In genomic region chr6:34055223-34055933, GRCh38 we compare ENCODE assay signal across 9 cellular contexts.
DNase-seq lines count a peak whose midpoint lies in the region; ATAC-seq, FAIRE-seq and TF ChIP-seq lines count a peak whose summit lies in the region.
"Had no signal": no experiment of that assay in that cellular context is flagged by ENCODE, and none has a peak within 500 bp of the region (broad histone marks: within the 10 kb centered on the region; RNA-seq: fewer than 3 reads in every experiment).

No MANE protein-coding gene starts in this region.

- H3K9me3 ChIP-seq in AG04450 (ENCODE audit: control insufficient read depth, insufficient read depth, low read length) (no peaks in the 10 kb centered on the region), lung (ENCODE audit: control insufficient read depth in 2 of 2, insufficient read depth in 1 of 2, low read length in 1 of 2) (no peaks in the 10 kb centered on the region)
- H3K9me3 ChIP-seq: neutrophil had no signal

- peaks cover 0 to 3% of the 10 kb centered on the region in 2 donors for H3K4me1 ChIP-seq in lung (ENCODE audit: control insufficient read depth in 2 of 2, insufficient read depth in 2 of 2, low read length in 2 of 2)

- H3K4me3 ChIP-seq in AG04450 (ENCODE audit: low read depth, low read length) (no peak overlapping the region), lung (no peak overlapping the region)

- no peak for ATAC-seq in lung (ENCODE audit: insufficient read depth, low FRiP score)
- ATAC-seq in HG02870 (IDR thresholded peaks at IDR 0.05; ENCODE audit: unreplicated experiment), result no peak

- DNase-seq in AG04450 (ENCODE audit: low read depth, low spot score) (peak; percentile 8), GM19239 (ENCODE audit: insufficient read length, low spot score) (peak; percentile 77), NCI-H446 treated with DMSO at 0.1 percent for 48 hours (lab: John Stamatoyannopoulos, UW) (peak; percentile 25), dedifferentiated amniotic fluid mesenchymal stem cell (ENCODE audit: extremely low spot score) (peak; percentile 19), lung (ENCODE audit: low spot score) (peak; percentile 37)
- DNase-seq in activated CD4-positive, alpha-beta T cell treated with anti-CD3 and anti-CD28 coated beads for 48 hours, result peak; percentile 79
- peak; percentile 30 for DNase-seq in stimulated activated CD8-positive, alpha-beta memory T cell treated with anti-CD3 and anti-CD28 coated beads, Interleukin-15, amount 100 ng/mL, for 24 hours (ENCODE audit: low read depth)

- FAIRE-seq in GM19239 (lab: Jason Lieb, UNC), result peak; percentile 64

- H3K27me3 ChIP-seq in AG04450 (ENCODE audit: control insufficient read depth, insufficient read depth, low read length) (peaks cover 33% of the 10 kb centered on the region), lung (ENCODE audit: control insufficient read depth, insufficient read depth) (peaks cover 2% of the 10 kb centered on the region)

- no peaks in the 10 kb centered on the region for H3K36me3 ChIP-seq in lung (ENCODE audit: control insufficient read depth in 2 of 2, insufficient read depth in 2 of 2, low read length in 2 of 2)
- H3K36me3 ChIP-seq: neutrophil had no signal

- CTCF ChIA-PET in AG04450 (lab: Charles Lee), result interaction anchor here (0.5 to 3.0 kb wide), 24 partner anchors 8 to 540 kb away, joined by 3 to 40 read pairs (median 3); partner anchors contain the start of gene UQCC2

- WGBS in lung, 2 donors, result 64 to 68% methylated on average over 18 of the region's 18 CpGs

- POLR2A ChIA-PET in AG04450 (lab: Yijun Ruan, JAX), result no interaction called here

- no peak overlapping the region for H3K27ac ChIP-seq in AG04450 (ENCODE audit: low read depth, low read length)
- H3K27ac ChIP-seq in lung (ENCODE audit: low read depth in 1 of 2, low read length in 1 of 2), result no peak overlapping the region
- H3K27ac ChIP-seq: neutrophil had no signal

- peak; percentile 81 for TF ChIP-seq CTCF in AG04450 (IDR thresholded peaks at IDR 0.05; ENCODE audit: low read depth, low read length)
- peak; percentile 20 for TF ChIP-seq CTCF in lung (IDR thresholded peaks at IDR 0.05; ENCODE audit: control extremely low read depth, extremely low read depth)

Comparison
In these comparisons a context has a peak if more than half of its experiments do, and no peak if none do; other contexts are left out.
1. DNase-seq: peak in every context shown above with its lines; median percentile 79 in activated CD4-positive, alpha-beta T cell treated with anti-CD3 and anti-CD28 coated beads for 48 hours; 77 in GM19239; 37 in lung; 30 in stimulated activated CD8-positive, alpha-beta memory T cell treated with anti-CD3 and anti-CD28 coated beads, Interleukin-15, amount 100 ng/mL, for 24 hours; 25 in NCI-H446 treated with DMSO at 0.1 percent for 48 hours; 19 in dedifferentiated amniotic fluid mesenchymal stem cell; 8 in AG04450.